In the genomic region with DNA sequence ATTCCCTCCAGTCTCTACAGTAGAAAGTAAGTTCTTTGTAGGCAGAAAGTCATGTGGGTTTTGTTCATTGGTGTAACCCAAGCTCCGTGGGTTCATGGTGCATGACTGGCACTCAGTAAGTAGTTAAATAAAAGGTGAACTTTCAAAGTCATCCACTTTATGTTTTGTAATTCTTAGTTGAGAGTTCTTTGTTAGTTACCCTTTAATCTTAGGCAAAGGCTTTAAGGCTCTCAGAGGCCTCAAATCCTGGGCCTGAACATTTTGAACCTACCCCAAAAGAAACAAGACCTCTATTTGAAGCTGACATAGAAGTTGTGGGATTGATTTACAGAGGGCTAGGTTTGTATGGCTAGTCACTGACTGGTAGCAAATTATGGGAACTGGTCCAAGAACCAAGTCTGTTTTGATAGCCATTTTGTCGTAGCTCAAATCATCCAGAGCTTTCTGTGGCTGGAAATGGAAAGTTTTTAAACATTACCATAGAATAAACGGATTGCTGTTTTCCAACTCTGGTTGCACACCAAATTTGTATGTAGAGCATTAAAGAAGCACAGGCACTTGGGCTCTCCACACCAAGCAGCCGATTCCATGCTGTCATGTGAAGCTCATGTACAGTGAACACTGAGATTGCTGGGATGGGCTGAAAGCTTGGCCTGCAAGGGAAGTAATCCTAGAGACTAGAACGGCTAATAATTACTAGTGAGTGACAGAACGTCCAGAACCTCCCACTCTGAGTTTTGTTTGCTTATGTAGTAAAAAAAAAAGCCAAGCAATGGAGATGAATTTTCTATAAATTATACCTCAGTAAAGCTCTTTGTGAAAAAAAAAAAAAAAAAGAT, we compare ENCODE assay signal across 1 cellular context.
TF ChIP-seq lines count a peak whose summit lies in the region.

No MANE protein-coding gene starts in this region.

TF ChIP-seq in WTC11, 78 proteins besides CTCF, POLR2A, EP300 and RAD21 (continued from another document):
- no peak for TF ChIP-seq ZSCAN18 (CRISPR knock-in tag; IDR thresholded peaks at IDR 0.05)
- TF ChIP-seq, protein P1, sequence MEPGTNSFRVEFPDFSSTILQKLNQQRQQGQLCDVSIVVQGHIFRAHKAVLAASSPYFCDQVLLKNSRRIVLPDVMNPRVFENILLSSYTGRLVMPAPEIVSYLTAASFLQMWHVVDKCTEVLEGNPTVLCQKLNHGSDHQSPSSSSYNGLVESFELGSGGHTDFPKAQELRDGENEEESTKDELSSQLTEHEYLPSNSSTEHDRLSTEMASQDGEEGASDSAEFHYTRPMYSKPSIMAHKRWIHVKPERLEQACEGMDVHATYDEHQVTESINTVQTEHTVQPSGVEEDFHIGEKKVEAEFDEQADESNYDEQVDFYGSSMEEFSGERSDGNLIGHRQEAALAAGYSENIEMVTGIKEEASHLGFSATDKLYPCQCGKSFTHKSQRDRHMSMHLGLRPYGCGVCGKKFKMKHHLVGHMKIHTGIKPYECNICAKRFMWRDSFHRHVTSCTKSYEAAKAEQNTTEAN (CRISPR knock-in tag; IDR thresholded peaks at IDR 0.05): no peak
- TF ChIP-seq ELF4 (CRISPR knock-in tag; IDR thresholded peaks at IDR 0.05; ENCODE audit: low read depth): no peak
- TF ChIP-seq MXD4 (CRISPR knock-in tag; IDR thresholded peaks at IDR 0.05; ENCODE audit: borderline replicate concordance): no peak
- no peak for TF ChIP-seq MYBL2 (CRISPR knock-in tag; IDR thresholded peaks at IDR 0.05)
- TF ChIP-seq, protein P2, sequence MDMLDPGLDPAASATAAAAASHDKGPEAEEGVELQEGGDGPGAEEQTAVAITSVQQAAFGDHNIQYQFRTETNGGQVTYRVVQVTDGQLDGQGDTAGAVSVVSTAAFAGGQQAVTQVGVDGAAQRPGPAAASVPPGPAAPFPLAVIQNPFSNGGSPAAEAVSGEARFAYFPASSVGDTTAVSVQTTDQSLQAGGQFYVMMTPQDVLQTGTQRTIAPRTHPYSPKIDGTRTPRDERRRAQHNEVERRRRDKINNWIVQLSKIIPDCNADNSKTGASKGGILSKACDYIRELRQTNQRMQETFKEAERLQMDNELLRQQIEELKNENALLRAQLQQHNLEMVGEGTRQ (CRISPR knock-in tag; IDR thresholded peaks at IDR 0.05): no peak
